Comparison of ENCODE assay signal across 33 cellular contexts in the genomic region with DNA sequence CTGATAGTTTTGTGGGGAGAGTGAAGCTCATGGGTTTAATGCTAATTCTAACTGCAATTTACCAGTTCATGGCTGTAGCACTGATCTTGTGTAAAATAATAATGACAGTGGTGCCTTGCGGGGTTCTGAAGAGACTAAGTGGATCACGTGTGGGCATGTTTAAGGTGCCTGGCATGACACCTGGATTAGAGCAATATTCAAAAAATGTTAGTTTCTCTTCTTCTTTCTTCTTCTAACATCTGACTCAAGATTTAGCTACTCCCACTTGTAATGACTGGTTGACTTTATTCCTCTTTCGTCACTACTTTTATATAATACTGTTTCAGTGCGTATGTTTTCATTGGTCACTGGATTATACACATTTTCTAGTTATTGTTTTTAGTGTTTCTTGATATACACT.
"Had no signal": no experiment of that assay in that cellular context is flagged by ENCODE, and none has a peak within 500 bp of the region (broad histone marks: within the 10 kb centered on the region; RNA-seq: fewer than 3 reads in every experiment).

No MANE protein-coding gene starts in this region.

- H3K27ac Mint-ChIP-seq: activated B cell treated with CpG ODN at 0.5 μM for 24 hours; activated CD4-positive, alpha-beta memory T cell treated with anti-CD3 and anti-CD28 coated beads for 36 hours; activated CD4-positive, alpha-beta T cell treated with anti-CD3 and anti-CD28 coated beads, Interleukin-2, amount 10 ng/mL, durations not matched to agents 24 days and 14 days; activated CD8-positive, alpha-beta T cell treated with anti-CD3 and anti-CD28 coated beads for 36 hours; activated naive CD4-positive, alpha-beta T cell treated with anti-CD3 and anti-CD28 coated beads, Interleukin-2, amount 10 ng/mL, durations not matched to agents 7 days and 5 days; activated naive CD4-positive, alpha-beta T cell treated with anti-CD3 and anti-CD28 coated beads, Interleukin-2, amount 50 U/mL, for 24 hours; activated naive CD8-positive, alpha-beta T cell; activated naive CD8-positive, alpha-beta T cell treated with anti-CD3 and anti-CD28 coated beads, Interleukin-2, amount 10 ng/mL, durations not matched to agents 7 days and 5 days; activated naive CD8-positive, alpha-beta T cell treated with anti-CD3 and anti-CD28 coated beads, Interleukin-2, amount 50 U/mL, for 24 hours; activated T-helper 2 cell treated with anti-CD3 and anti-CD28 coated beads, Interferon-gamma antibody, Interleukin-2, Interleukin-4, amounts not matched to agents 10 μg/mL and 5 μg/mL and 100 μg/mL, durations not matched to agents 14 hours and 24 hours and 36 hours; brain; T-helper 1 cell treated with Interleukin-12 subunit alpha and Interleukin-12 subunit beta and Interleukin-4 antibody, amounts not matched to agents 30 μg/mL and 1 μg/mL, for 36 hours; T-helper 2 cell treated with Interferon-gamma antibody and Interleukin-4, amounts not matched to agents 5 μg/mL and 100 μg/mL, for 36 hours had no signal

- DNase-seq: activated B cell treated with CpG ODN at 0.5 μM for 24 hours; activated CD4-positive, alpha-beta memory T cell treated with anti-CD3 and anti-CD28 coated beads for 36 hours; activated CD4-positive, alpha-beta T cell treated with anti-CD3 and anti-CD28 coated beads for 4 hours; activated CD4-positive, alpha-beta T cell treated with anti-CD3 and anti-CD28 coated beads, Interleukin-2, amount 10 ng/mL, durations not matched to agents 24 days and 14 days; activated CD4-positive, alpha-beta T cell treated with anti-CD3 and anti-CD28 coated beads, Interleukin-2, amount 50 U/mL, for 1 hour; activated CD4-positive, alpha-beta T cell treated with anti-CD3 and anti-CD28 coated beads, Interleukin-2, amount 50 U/mL, for 4 hours; activated CD4-positive, CD25-positive, alpha-beta regulatory T cell treated with anti-CD3 and anti-CD28 coated beads, Interleukin-2, amount 50 U/mL, for 72 hours; activated CD8-positive, alpha-beta memory T cell treated with anti-CD3 and anti-CD28 coated beads, Interleukin-2, amount 50 U/mL, for 4 hours; activated CD8-positive, alpha-beta T cell treated with anti-CD3 and anti-CD28 coated beads for 36 hours; activated effector memory CD4-positive, alpha-beta T cell treated with Interleukin-2 at 50 U/mL for 16 hours; activated gamma-delta T cell; activated naive CD4-positive, alpha-beta T cell treated with anti-CD3 and anti-CD28 coated beads, Interleukin-2, amount 10 ng/mL, durations not matched to agents 7 days and 5 days; activated naive CD4-positive, alpha-beta T cell treated with Interleukin-2 at 50 U/mL for 16 hours; activated naive CD8-positive, alpha-beta T cell treated with anti-CD3 and anti-CD28 coated beads, Interleukin-2, amount 10 ng/mL, durations not matched to agents 7 days and 5 days; activated naive CD8-positive, alpha-beta T cell treated with anti-CD3 and anti-CD28 coated beads, Interleukin-2, amount 50 U/mL, for 24 hours; activated T-cell treated with anti-CD3 and anti-CD28 coated beads for 4 hours; activated T-cell treated with anti-CD3 and anti-CD28 coated beads, Interleukin-2, amount 50 U/mL, for 1 hour; activated T-cell treated with anti-CD3 and anti-CD28 coated beads, Interleukin-2, amount 50 U/mL, for 48 hours; amygdala; anterior cingulate cortex; caudate nucleus; cerebellar nuclear complex; T-helper 2 cell; T-helper 9 cell had no signal

- H3K27me3 Mint-ChIP-seq: activated B cell treated with CpG ODN at 0.5 μM for 24 hours; activated CD4-positive, alpha-beta memory T cell treated with anti-CD3 and anti-CD28 coated beads for 36 hours; activated CD4-positive, alpha-beta T cell treated with anti-CD3 and anti-CD28 coated beads, Interleukin-2, amount 10 ng/mL, durations not matched to agents 24 days and 14 days; activated CD8-positive, alpha-beta T cell treated with anti-CD3 and anti-CD28 coated beads for 36 hours; activated naive CD4-positive, alpha-beta T cell treated with anti-CD3 and anti-CD28 coated beads, Interleukin-2, amount 10 ng/mL, durations not matched to agents 7 days and 5 days; activated naive CD4-positive, alpha-beta T cell treated with anti-CD3 and anti-CD28 coated beads, Interleukin-2, amount 50 U/mL, for 24 hours; activated naive CD8-positive, alpha-beta T cell; activated naive CD8-positive, alpha-beta T cell treated with anti-CD3 and anti-CD28 coated beads, Interleukin-2, amount 10 ng/mL, durations not matched to agents 7 days and 5 days; activated naive CD8-positive, alpha-beta T cell treated with anti-CD3 and anti-CD28 coated beads, Interleukin-2, amount 50 U/mL, for 24 hours; brain; central memory CD8-positive, alpha-beta T cell had no signal

- ATAC-seq: activated CD8-positive, alpha-beta T cell treated with anti-CD3 and anti-CD28 coated beads for 36 hours; activated naive CD8-positive, alpha-beta T cell treated with anti-CD3 and anti-CD28 coated beads, Interleukin-2, amount 50 U/mL, for 24 hours had no signal

- FAIRE-seq: bronchial epithelial cell, TTC549 had no signal

- H3K9me3 Mint-ChIP-seq: activated CD4-positive, alpha-beta T cell treated with anti-CD3 and anti-CD28 coated beads, Interleukin-2, amount 10 ng/mL, durations not matched to agents 24 days and 14 days had no signal

- H3K36me3 Mint-ChIP-seq: activated CD4-positive, alpha-beta memory T cell treated with anti-CD3 and anti-CD28 coated beads for 36 hours; activated naive CD4-positive, alpha-beta T cell treated with anti-CD3 and anti-CD28 coated beads, Interleukin-2, amount 10 ng/mL, durations not matched to agents 7 days and 5 days; activated naive CD4-positive, alpha-beta T cell treated with anti-CD3 and anti-CD28 coated beads, Interleukin-2, amount 50 U/mL, for 24 hours; activated naive CD8-positive, alpha-beta T cell; activated naive CD8-positive, alpha-beta T cell treated with anti-CD3 and anti-CD28 coated beads, Interleukin-2, amount 10 ng/mL, durations not matched to agents 7 days and 5 days; brain had no signal

- H3K4me3 Mint-ChIP-seq: activated B cell treated with CpG ODN at 0.5 μM for 24 hours; activated CD4-positive, alpha-beta memory T cell treated with anti-CD3 and anti-CD28 coated beads for 36 hours; activated CD4-positive, alpha-beta T cell treated with anti-CD3 and anti-CD28 coated beads, Interleukin-2, amount 10 ng/mL, durations not matched to agents 24 days and 14 days; activated CD8-positive, alpha-beta T cell treated with anti-CD3 and anti-CD28 coated beads for 36 hours; activated naive CD4-positive, alpha-beta T cell treated with anti-CD3 and anti-CD28 coated beads, Interleukin-2, amount 10 ng/mL, durations not matched to agents 7 days and 5 days; activated naive CD4-positive, alpha-beta T cell treated with anti-CD3 and anti-CD28 coated beads, Interleukin-2, amount 50 U/mL, for 24 hours; activated naive CD8-positive, alpha-beta T cell; activated naive CD8-positive, alpha-beta T cell treated with anti-CD3 and anti-CD28 coated beads, Interleukin-2, amount 10 ng/mL, durations not matched to agents 7 days and 5 days; activated naive CD8-positive, alpha-beta T cell treated with anti-CD3 and anti-CD28 coated beads, Interleukin-2, amount 50 U/mL, for 24 hours; brain; central memory CD8-positive, alpha-beta T cell; T-helper 1 cell treated with Interleukin-12 subunit alpha and Interleukin-12 subunit beta and Interleukin-4 antibody, amounts not matched to agents 30 μg/mL and 1 μg/mL, for 36 hours; T-helper 2 cell treated with Interferon-gamma antibody and Interleukin-4, amounts not matched to agents 5 μg/mL and 100 μg/mL, for 36 hours had no signal

- H3K4me1 Mint-ChIP-seq: activated B cell treated with CpG ODN at 0.5 μM for 24 hours; activated CD4-positive, alpha-beta T cell treated with anti-CD3 and anti-CD28 coated beads, Interleukin-2, amount 10 ng/mL, durations not matched to agents 24 days and 14 days; activated naive CD4-positive, alpha-beta T cell treated with anti-CD3 and anti-CD28 coated beads, Interleukin-2, amount 10 ng/mL, durations not matched to agents 7 days and 5 days; activated naive CD4-positive, alpha-beta T cell treated with anti-CD3 and anti-CD28 coated beads, Interleukin-2, amount 50 U/mL, for 24 hours; activated naive CD8-positive, alpha-beta T cell treated with anti-CD3 and anti-CD28 coated beads, Interleukin-2, amount 10 ng/mL, durations not matched to agents 7 days and 5 days; activated naive CD8-positive, alpha-beta T cell treated with anti-CD3 and anti-CD28 coated beads, Interleukin-2, amount 50 U/mL, for 24 hours; central memory CD8-positive, alpha-beta T cell had no signal
